Comparison of ENCODE assay signal across 8 cellular contexts in the genomic region with DNA sequence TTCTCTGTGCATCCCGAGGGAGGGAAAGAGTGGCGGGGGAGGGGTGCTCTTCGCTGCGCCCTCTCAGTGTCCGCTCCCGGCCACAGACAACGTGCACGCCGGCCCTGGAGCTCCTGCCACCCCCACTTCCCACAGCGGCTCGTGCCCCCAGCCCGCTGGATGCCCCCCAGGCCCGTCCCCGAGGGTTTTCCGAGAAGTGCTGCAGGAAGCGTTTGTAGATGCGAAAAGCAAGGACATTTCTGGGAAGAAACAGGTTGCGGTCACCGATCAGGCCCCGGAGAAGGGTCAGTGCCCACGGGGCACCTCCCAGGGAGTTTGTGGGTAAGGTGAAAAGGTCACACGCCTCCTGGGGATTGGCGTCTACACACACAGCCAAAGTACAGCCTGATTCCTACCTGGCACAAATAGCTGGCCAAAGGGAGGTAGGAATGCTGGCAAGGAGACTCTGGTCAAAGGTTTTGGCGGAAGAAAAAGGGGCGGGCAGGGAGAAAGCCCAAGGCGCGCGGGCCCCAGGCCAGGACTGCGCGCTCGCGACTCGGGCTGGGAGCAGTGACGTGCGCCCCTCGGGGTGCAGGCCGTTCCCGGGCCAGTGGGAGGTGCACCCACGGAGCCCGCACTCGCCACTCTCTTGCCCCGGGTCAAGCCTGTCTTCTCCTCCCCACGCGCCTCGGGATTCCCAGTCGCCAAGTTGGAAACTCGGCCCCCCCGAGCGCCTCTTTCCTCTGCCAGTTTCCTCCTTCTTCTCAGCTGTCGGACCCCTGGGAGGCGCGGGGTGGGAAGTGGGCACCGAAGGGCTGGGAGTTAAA. TPM values are rescaled to one million over a fixed set of nuclear protein-coding genes. Genes with fewer than 3 reads are reported as not detected.
DNase-seq lines count a peak whose midpoint lies in the region; ATAC-seq, FAIRE-seq and TF ChIP-seq lines count a peak whose summit lies in the region.

No MANE protein-coding gene starts in this region.

- FAIRE-seq in HTR-8/SVneo (lab: Jason Lieb, UNC) (peak; percentile 70), GM12891 (lab: Jason Lieb, UNC) (no peak), GM19239 (lab: Jason Lieb, UNC) (no peak)

- POLR2A ChIA-PET in BJ (lab: Charles Lee), result interaction anchor here (0.5 kb wide), 1 partner anchor 229 kb away, joined by 3 read pairs; no protein-coding TSS in a partner anchor

- peak overlapping the region; percentile 95 for H3K4me3 ChIP-seq in BJ (ENCODE audit: low read depth, low read length)
- H3K4me3 ChIP-seq in left ventricle myocardium inferior, result peak overlapping the region; percentile 82
- peak overlapping the region; percentile 84 for H3K4me3 ChIP-seq in psoas muscle

- peak; percentile 44 to 61 (median 56) for ATAC-seq in psoas muscle

- peak overlapping the region; percentile 49 for H3K27ac ChIP-seq in adipose tissue (ENCODE audit: low read depth, low read length)
- H3K27ac ChIP-seq in left ventricle myocardium inferior (replicated peaks), result peak overlapping the region; percentile 99
- H3K27ac ChIP-seq in psoas muscle, result peak overlapping the region; percentile 85

- CTCF ChIA-PET in BJ (lab: Yijun Ruan, JAX), result interaction anchor here (0.6 to 3.2 kb wide), 6 partner anchors 23 to 1302 kb away, joined by 3 to 16 read pairs (median 3); no protein-coding TSS in a partner anchor

- H3K27me3 ChIP-seq in BJ (ENCODE audit: control insufficient read depth, insufficient read depth, low read length), result no peaks in the 10 kb centered on the region
- H3K27me3 ChIP-seq in left ventricle myocardium inferior (ENCODE audit: low read depth), result no peaks in the 10 kb centered on the region
- no peaks in the 10 kb centered on the region for H3K27me3 ChIP-seq in psoas muscle (ENCODE audit: insufficient read depth in 3 of 3, low read length in 2 of 3)

- WGBS in adipose tissue, 3 donors, result 0 to 1% (median 0%) methylated on average over 48 to 53 of the region's 53 CpGs
- WGBS in psoas muscle, 3 donors, result 0% methylated on average over 30 to 53 of the region's 53 CpGs

- intact Hi-C loops in left ventricle myocardium inferior (cut with micrococcal nuclease), result loop anchor here (10.0 kb wide), 1 partner anchor 141 kb away; no protein-coding TSS in a partner anchor
- intact Hi-C loops in psoas muscle (cut with DNase I), result loop anchor here (10.0 kb wide), 3 partner anchors 141 to 769 kb away; no protein-coding TSS in a partner anchor

- no peaks in the 10 kb centered on the region for H3K9me3 ChIP-seq in left ventricle myocardium inferior (replicated peaks)
- H3K9me3 ChIP-seq in psoas muscle, result no peaks in the 10 kb centered on the region

- H3K4me1 ChIP-seq in left ventricle myocardium inferior (peaks cover 79% of the 10 kb centered on the region), psoas muscle (peaks cover 3% of the 10 kb centered on the region)

- DNase-seq in BJ (ENCODE audit: low read depth) (no peak), HTR-8/SVneo (ENCODE audit: insufficient read length, low spot score) (peak; percentile 51), left ventricle myocardium inferior (peak; percentile 82), psoas muscle (peak; percentile 75 to 82), NCI-H526 treated with DMSO at 0.1 percent for 48 hours (lab: John Stamatoyannopoulos, UW) (no peak), GM12891 (ENCODE audit: insufficient read length, low spot score) (no peak), GM19239 (ENCODE audit: insufficient read length, low spot score) (no peak)

- no peaks in the 10 kb centered on the region for H3K36me3 ChIP-seq in BJ (ENCODE audit: control insufficient read depth, insufficient read depth, low read length)
- H3K36me3 ChIP-seq in left ventricle myocardium inferior, result no peaks in the 10 kb centered on the region
- H3K36me3 ChIP-seq in psoas muscle (ENCODE audit: insufficient read depth in 1 of 2, low read depth in 1 of 2), result no peaks in the 10 kb centered on the region

- peak; percentile 22; the same call in 1 of the 2 replicates for TF ChIP-seq CTCF in BJ (IDR thresholded peaks at IDR 0.05; ENCODE audit: insufficient read depth, low read depth, low read length)
- no peak for TF ChIP-seq CTCF in left ventricle myocardium inferior (IDR thresholded peaks at IDR 0.05; ENCODE audit: borderline replicate concordance)
- no peak for TF ChIP-seq CTCF in psoas muscle (IDR thresholded peaks at IDR 0.05)

- TF ChIP-seq POLR2A in GM12891 (IDR thresholded peaks at IDR 0.05; ENCODE audit: low read depth, low read length), result no peak

TF ChIP-seq in GM12891, 5 proteins besides CTCF, POLR2A, EP300 and RAD21:
- TF ChIP-seq PAX5 (IDR thresholded peaks at IDR 0.05; ENCODE audit: insufficient read depth, low read length, severe bottlenecking) (no peak), TAF1 (IDR thresholded peaks at IDR 0.05; ENCODE audit: low read depth, low read length) (no peak), POLR2AphosphoS5 (IDR thresholded peaks at IDR 0.05; ENCODE audit: low read depth, low read length) (no peak), POU2F2 (IDR thresholded peaks at IDR 0.05; ENCODE audit: low read depth, low read length) (no peak), SPI1 (IDR thresholded peaks at IDR 0.05; ENCODE audit: low read depth, low read length) (no peak)

RNA-seq across cellular contexts. Expression of gene NRP1, which starts 1.5 kb away (rescaled TPM):
- polyA plus RNA-seq in BJ (2011; rRNA removed) (141 and 165 TPM in 2 replicates), adipose tissue (10 to 100 TPM; 16.0 to 70.9 (median 35.8) TPM), psoas muscle (10 to 100 TPM; 10.9 to 31.2 (median 11.4) TPM)
- polyA minus RNA-seq in BJ (2011; rRNA and poly(A)+ RNA removed), result 150 and 187 TPM in 2 replicates
- total RNA-seq in left ventricle myocardium inferior (168 TPM), psoas muscle (10 to 100 TPM; 29.1 to 54.8 (median 42.9) TPM)
- 0.06 TPM for polyA plus RNA-seq in GM12891 (2012; ENCODE audit: low read depth, missing spikeins)

Comparison
In these comparisons a context has a peak if more than half of its experiments do, and no peak if none do; other contexts are left out.
1. DNase-seq: peak in HTR-8/SVneo (single experiment), left ventricle myocardium inferior (single experiment) and psoas muscle (2 of 2); none in BJ (single experiment), NCI-H526 treated with DMSO at 0.1 percent for 48 hours (single experiment), GM12891 (single experiment) and GM19239 (single experiment).
2. H3K27ac ChIP-seq: peak in every context shown above with its lines; median percentile 99 in left ventricle myocardium inferior; 85 in psoas muscle; 49 in adipose tissue.
3. Peak in every context shown above with its lines, with median percentiles within 50 percentile points of each other: H3K4me3 ChIP-seq.